In genomic region chr10:10609379-10609955, GRCh38 we compare ENCODE assay signal across 19 cellular contexts.
"Had no signal": no experiment of that assay in that cellular context is flagged by ENCODE, and none has a peak within 500 bp of the region (broad histone marks: within the 10 kb centered on the region; RNA-seq: fewer than 3 reads in every experiment).

No MANE protein-coding gene starts in this region.

- H3K27ac ChIP-seq: heart right ventricle, neutrophil, spleen, testis, tibial nerve, upper lobe of right lung, vagina had no signal

- H3K4me1 ChIP-seq: heart right ventricle, spleen, testis, upper lobe of right lung had no signal

- H3K27me3 ChIP-seq: heart right ventricle, neutrophil, spleen, testis, tibial nerve, upper lobe of right lung, vagina had no signal

- H3K36me3 ChIP-seq: heart right ventricle, neutrophil, spleen, tibial nerve, upper lobe of right lung, vagina had no signal

- FAIRE-seq: frontal cortex had no signal

- DNase-seq: erythroblast; heart right ventricle; hypothalamus; islet precursor cell; mucosa of descending colon; naive thymus-derived CD8-positive, alpha-beta T cell; spleen; stimulated activated CD4-positive, alpha-beta T cell treated with anti-CD3 and anti-CD28 coated beads, Interleukin-15, amount 100 ng/mL, for 24 hours; stimulated activated CD4-positive, alpha-beta T cell treated with anti-CD3 and anti-CD28 coated beads, Interleukin-1b, Interleukin-23, amount 100 ng/mL, for 48 hours; stimulated activated CD4-positive, alpha-beta T cell treated with anti-CD3 and anti-CD28 coated beads, Interleukin-4, amount 100 ng/mL, for 24 hours; testis; upper lobe of right lung had no signal

- ATAC-seq: heart right ventricle; left lobe of liver; mucosa of descending colon; naive thymus-derived CD8-positive, alpha-beta T cell; sciatic nerve; stimulated activated memory B cell treated with anti-CD40 and anti-IgM and Interleukin-4, amounts not matched to agents 10 μg/mL and 1 μg/mL and 100 μg/mL, for 72 hours; upper lobe of right lung had no signal

- H3K4me3 ChIP-seq: heart right ventricle, mucosa of descending colon, spleen, testis, tibial nerve, upper lobe of right lung, vagina had no signal

- H3K9me3 ChIP-seq: heart right ventricle, mucosa of descending colon, neutrophil, spleen, testis, tibial nerve, upper lobe of right lung, vagina had no signal
